17 cellular contexts compared by ENCODE assay signal in the genomic region with DNA sequence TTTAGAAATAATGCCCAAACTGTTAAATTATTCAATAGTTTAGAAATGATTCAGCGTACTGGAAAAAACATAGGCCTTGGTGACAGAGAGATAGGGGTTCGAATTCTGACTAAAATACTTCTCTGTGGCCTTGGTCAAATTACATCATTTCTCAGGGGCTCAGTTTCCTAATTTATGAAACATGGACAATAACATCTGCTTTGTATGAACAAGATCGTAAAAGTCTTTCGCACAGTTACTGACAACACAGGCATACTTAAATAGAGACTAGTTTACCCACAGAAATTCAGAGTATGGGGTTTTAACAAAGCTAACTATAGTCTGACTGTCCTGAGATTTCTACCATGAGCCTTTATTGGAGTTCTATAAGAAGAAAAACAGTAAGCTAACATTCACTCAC.
A peak's percentile ranks its signal among the peaks of the same experiment; 100 is the strongest.
DNase-seq lines count a peak whose midpoint lies in the region; ATAC-seq and TF ChIP-seq lines count a peak whose summit lies in the region.
"Had no signal": no experiment of that assay in that cellular context is flagged by ENCODE, and none has a peak within 500 bp of the region (broad histone marks: within the 10 kb centered on the region; RNA-seq: fewer than 3 reads in every experiment).

No MANE protein-coding gene starts in this region.

- no peak overlapping the region for H3K23ac ChIP-seq in mesendoderm (ENCODE audit: low read length)

- DNase-seq in AG10803 (ENCODE audit: low read depth) (peak; percentile 63), SK-N-MC (ENCODE audit: low read depth, low spot score) (no peak), mesendoderm (no peak), NCI-H1417 (lab: John Stamatoyannopoulos, UW) (no peak), HUDEP-2 (lab: John Stamatoyannopoulos, UW; ENCODE audit: unreplicated experiment in 76 of 76) (no peak)
- no peak for DNase-seq in effector memory CD8-positive, alpha-beta T cell
- DNase-seq: 8988T; ACHN; C1 segment of cervical spinal cord; Caco-2; CD4-positive, alpha-beta memory T cell; DMS153; DND-41; GM23248; H7; HCEC 1CT had no signal

- no peak overlapping the region for H3K4me3 Mint-ChIP-seq in effector memory CD8-positive, alpha-beta T cell
- H3K4me3 Mint-ChIP-seq: CD4-positive, alpha-beta memory T cell had no signal

- peak overlapping the region; percentile 19 for H2BK15ac ChIP-seq in mesendoderm (replicated peaks; ENCODE audit: low read depth)

- H3K56ac ChIP-seq in mesendoderm (ENCODE audit: low read length) = no peak overlapping the region

- no peak for TF ChIP-seq CTCF in AG10803 (conservative IDR thresholded peaks at IDR 0.05; ENCODE audit: low read length)

- no peaks in the 10 kb centered on the region for H3K79me2 ChIP-seq in mesendoderm (ENCODE audit: control insufficient read depth, insufficient read depth, low read length)

- no peak overlapping the region for H3K4ac ChIP-seq in mesendoderm (ENCODE audit: low read depth, low read length)

- no peaks in the 10 kb centered on the region for H3K9me3 Mint-ChIP-seq in effector memory CD8-positive, alpha-beta T cell

- H3K36me3 ChIP-seq in SK-N-MC (ENCODE audit: insufficient read depth, low read length) (no peaks in the 10 kb centered on the region), mesendoderm (ENCODE audit: control insufficient read depth, insufficient read depth, low read length) (no peaks in the 10 kb centered on the region)

- H3K27me3 Mint-ChIP-seq in effector memory CD8-positive, alpha-beta T cell = no peaks in the 10 kb centered on the region
- H3K27me3 Mint-ChIP-seq: CD4-positive, alpha-beta memory T cell had no signal

- no peaks in the 10 kb centered on the region for H3K36me3 Mint-ChIP-seq in effector memory CD8-positive, alpha-beta T cell (ENCODE audit: insufficient read depth)
- H3K36me3 Mint-ChIP-seq: CD4-positive, alpha-beta memory T cell had no signal

- no peak overlapping the region for H2BK5ac ChIP-seq in mesendoderm (ENCODE audit: low read length)

- no peak overlapping the region for H3K27ac Mint-ChIP-seq in effector memory CD8-positive, alpha-beta T cell
- H3K27ac Mint-ChIP-seq: CD4-positive, alpha-beta memory T cell had no signal

- ATAC-seq in effector memory CD8-positive, alpha-beta T cell (replicated peaks) = no peak
- ATAC-seq: A549 had no signal

- H3K4me3 ChIP-seq in AG10803 (ENCODE audit: low read length) (no peak overlapping the region), SK-N-MC (no peak overlapping the region; the same call in 1 of the 2 replicates), mesendoderm (ENCODE audit: low read length) (no peak overlapping the region)
- H3K4me3 ChIP-seq: A549, GM23248 had no signal

- no peak overlapping the region for H3K18ac ChIP-seq in mesendoderm (ENCODE audit: low read length)

- H3K4me2 ChIP-seq in mesendoderm (ENCODE audit: low read length) = no peak overlapping the region
- H3K4me2 ChIP-seq: A549 had no signal

- no peak overlapping the region for H4K5ac ChIP-seq in mesendoderm (ENCODE audit: low read length)

- WGBS in mesendoderm (ENCODE audit: extremely low coverage, insufficient coverage, low lambda C conversion rate) = no CpG with 5 or more reads among the region's 4 CpGs

- no peak overlapping the region for H2BK120ac ChIP-seq in mesendoderm (ENCODE audit: low read depth, low read length)

- H3K27me3 ChIP-seq in mesendoderm (ENCODE audit: insufficient read depth, low read length, poor library complexity) = no peaks in the 10 kb centered on the region

- H4K8ac ChIP-seq in mesendoderm (ENCODE audit: low read depth, low read length) = no peak overlapping the region

- no peak overlapping the region for H2AK5ac ChIP-seq in mesendoderm (ENCODE audit: low read length)

- no peaks in the 10 kb centered on the region for H3K79me1 ChIP-seq in mesendoderm (ENCODE audit: low read length)

- no peaks in the 10 kb centered on the region for H3K4me1 ChIP-seq in mesendoderm (ENCODE audit: control insufficient read depth, low read depth, low read length)
- H3K4me1 ChIP-seq: A549 had no signal

- peak overlapping the region; percentile 80; the same call in 1 of the 2 replicates for H3K27ac ChIP-seq in SK-N-MC
- no peak overlapping the region for H3K27ac ChIP-seq in mesendoderm (ENCODE audit: low read depth, low read length)
- H3K27ac ChIP-seq: A549, GM23248 had no signal

- H3K4me1 Mint-ChIP-seq in effector memory CD8-positive, alpha-beta T cell (ENCODE audit: low read depth in 2 of 2) = no peaks in the 10 kb centered on the region
- H3K4me1 Mint-ChIP-seq: CD4-positive, alpha-beta memory T cell had no signal

- no peak overlapping the region for H3K9ac ChIP-seq in SK-N-MC (ENCODE audit: insufficient read length)
- H3K9ac ChIP-seq in mesendoderm (ENCODE audit: low read length) = no peak overlapping the region
- H3K9ac ChIP-seq: GM23248 had no signal

- H3K9me3 ChIP-seq in SK-N-MC (ENCODE audit: low read depth, low read length) = no peaks in the 10 kb centered on the region
- H3K9me3 ChIP-seq: A549, Caco-2 had no signal
